Comparison of ENCODE assay signal across 14 cellular contexts in genomic region chr22:11627436-11627797, GRCh38.
"Had no signal": no experiment of that assay in that cellular context is flagged by ENCODE, and none has a peak within 500 bp of the region (broad histone marks: within the 10 kb centered on the region; RNA-seq: fewer than 3 reads in every experiment).

No MANE protein-coding gene starts in this region.

- H3K27ac Mint-ChIP-seq: activated CD4-positive, alpha-beta T cell treated with anti-CD3 and anti-CD28 coated beads, Interleukin-2, amount 10 ng/mL, durations not matched to agents 7 days and 5 days; activated naive CD4-positive, alpha-beta T cell treated with anti-CD3 and anti-CD28 coated beads for 36 hours; mesothelial cell of epicardium; neural progenitor cell; stimulated activated memory B cell treated with anti-CD40 and anti-IgM and Interleukin-4, amounts not matched to agents 10 μg/mL and 1 μg/mL and 100 μg/mL, for 72 hours; T-helper 17 cell had no signal

- H3K4me3 ChIP-seq: coronary artery, left ventricle myocardium inferior, neural progenitor cell, right atrium auricular region had no signal

- H3K9ac ChIP-seq: neural progenitor cell had no signal

- H3K4me1 ChIP-seq: left ventricle myocardium inferior, neural progenitor cell, right atrium auricular region had no signal

- H3K4me3 Mint-ChIP-seq: activated CD4-positive, alpha-beta T cell treated with anti-CD3 and anti-CD28 coated beads, Interleukin-2, amount 10 ng/mL, durations not matched to agents 7 days and 5 days; activated naive CD4-positive, alpha-beta T cell treated with anti-CD3 and anti-CD28 coated beads for 36 hours; mesothelial cell of epicardium; neural progenitor cell; stimulated activated memory B cell treated with anti-CD40 and anti-IgM and Interleukin-4, amounts not matched to agents 10 μg/mL and 1 μg/mL and 100 μg/mL, for 72 hours; T-helper 17 cell had no signal

- H3K27me3 Mint-ChIP-seq: activated CD4-positive, alpha-beta T cell treated with anti-CD3 and anti-CD28 coated beads, Interleukin-2, amount 10 ng/mL, durations not matched to agents 7 days and 5 days; stimulated activated memory B cell treated with anti-CD40 and anti-IgM and Interleukin-4, amounts not matched to agents 10 μg/mL and 1 μg/mL and 100 μg/mL, for 72 hours; T-helper 17 cell had no signal

- H3K4me1 Mint-ChIP-seq: activated CD4-positive, alpha-beta T cell treated with anti-CD3 and anti-CD28 coated beads, Interleukin-2, amount 10 ng/mL, durations not matched to agents 7 days and 5 days; mesothelial cell of epicardium; stimulated activated memory B cell treated with anti-CD40 and anti-IgM and Interleukin-4, amounts not matched to agents 10 μg/mL and 1 μg/mL and 100 μg/mL, for 72 hours; T-helper 17 cell had no signal

- H3K27ac ChIP-seq: coronary artery, left ventricle myocardium inferior, neural progenitor cell, right atrium auricular region had no signal

- H3K4me2 ChIP-seq: neural progenitor cell had no signal

- H3K36me3 Mint-ChIP-seq: stimulated activated memory B cell treated with anti-CD40 and anti-IgM and Interleukin-4, amounts not matched to agents 10 μg/mL and 1 μg/mL and 100 μg/mL, for 72 hours had no signal

- H3K27me3 ChIP-seq: neural progenitor cell, right atrium auricular region had no signal

- H3K36me3 ChIP-seq: left ventricle myocardium inferior, neural progenitor cell, right atrium auricular region had no signal

- DNase-seq: activated CD4-positive, alpha-beta T cell treated with anti-CD3 and anti-CD28 coated beads, Interleukin-2, amount 10 ng/mL, durations not matched to agents 7 days and 5 days; activated CD4-positive, CD25-positive, alpha-beta regulatory T cell; activated CD8-positive, alpha-beta memory T cell treated with anti-CD3 and anti-CD28 coated beads for 24 hours; activated naive CD4-positive, alpha-beta T cell treated with anti-CD3 and anti-CD28 coated beads for 36 hours; caudate nucleus; effector memory CD4-positive, alpha-beta T cell; left ventricle myocardium inferior; stimulated activated CD4-positive, alpha-beta T cell treated with anti-CD3 and anti-CD28 coated beads, Interleukin-1b, Interleukin-23, amount 100 ng/mL, for 48 hours; T-helper 17 cell had no signal

- ATAC-seq: T-helper 17 cell had no signal
